12 cellular contexts compared by ENCODE assay signal in genomic region chr16:8949536-8950418, GRCh38. TPM values are rescaled to one million over a fixed set of nuclear protein-coding genes. Genes with fewer than 3 reads are reported as not detected.
A peak's percentile ranks its signal among the peaks of the same experiment; 100 is the strongest.
DNase-seq lines count a peak whose midpoint lies in the region; ATAC-seq and TF ChIP-seq lines count a peak whose summit lies in the region.
"Had no signal": no experiment of that assay in that cellular context is flagged by ENCODE, and none has a peak within 500 bp of the region (broad histone marks: within the 10 kb centered on the region; RNA-seq: fewer than 3 reads in every experiment).

No MANE protein-coding gene starts in this region.

- ATAC-seq in gastrocnemius medialis (no peak), HG03139 (IDR thresholded peaks at IDR 0.05; ENCODE audit: unreplicated experiment) (no peak)
- ATAC-seq: esophagus mucosa had no signal

- H3K36me3 ChIP-seq in gastrocnemius medialis = no peaks in the 10 kb centered on the region
- H3K36me3 ChIP-seq: neutrophil, upper lobe of left lung had no signal

- peaks cover 75 to 84% of the 10 kb centered on the region in 2 donors for H3K4me1 ChIP-seq in gastrocnemius medialis

- H3K27me3 Mint-ChIP-seq in activated CD4-positive, alpha-beta T cell treated with anti-CD3 and anti-CD28 coated beads, Interleukin-2, amount 10 ng/mL, durations not matched to agents 24 days and 14 days = no peaks in the 10 kb centered on the region
- H3K27me3 Mint-ChIP-seq in chondrocyte (ENCODE audit: low read depth) = no peaks in the 10 kb centered on the region

- peak overlapping the region; percentile 50 to 66 (median 63) for H3K27ac ChIP-seq in gastrocnemius medialis
- H3K27ac ChIP-seq: upper lobe of left lung had no signal

- H3K27ac Mint-ChIP-seq in activated CD4-positive, alpha-beta T cell treated with anti-CD3 and anti-CD28 coated beads, Interleukin-2, amount 10 ng/mL, durations not matched to agents 24 days and 14 days = peak overlapping the region; percentile 1
- peak overlapping the region; percentile 93 for H3K27ac Mint-ChIP-seq in chondrocyte (ENCODE audit: unreplicated experiment)

- no peak for TF ChIP-seq POLR2A in gastrocnemius medialis (IDR thresholded peaks at IDR 0.05)

- H3K4me3 Mint-ChIP-seq in activated CD4-positive, alpha-beta T cell treated with anti-CD3 and anti-CD28 coated beads, Interleukin-2, amount 10 ng/mL, durations not matched to agents 24 days and 14 days = no peak overlapping the region
- H3K4me3 Mint-ChIP-seq in chondrocyte (ENCODE audit: unreplicated experiment) = no peak overlapping the region

- peaks cover 1% of the 10 kb centered on the region for H3K36me3 Mint-ChIP-seq in activated CD4-positive, alpha-beta T cell treated with anti-CD3 and anti-CD28 coated beads, Interleukin-2, amount 10 ng/mL, durations not matched to agents 24 days and 14 days (ENCODE audit: low read depth)
- no peaks in the 10 kb centered on the region for H3K36me3 Mint-ChIP-seq in chondrocyte (ENCODE audit: low read depth)

- H3K9me3 Mint-ChIP-seq in activated CD4-positive, alpha-beta T cell treated with anti-CD3 and anti-CD28 coated beads, Interleukin-2, amount 10 ng/mL, durations not matched to agents 24 days and 14 days = no peaks in the 10 kb centered on the region
- H3K9me3 Mint-ChIP-seq in chondrocyte (ENCODE audit: low read depth) = no peaks in the 10 kb centered on the region

- in situ Hi-C loops in gastrocnemius medialis (cut with MboI; ENCODE audit: low sequenced_read_pairs in 4 of 4) = loop anchor here in 1 of 4 donors (10.0 to 25.0 kb wide), 2 partner anchors 45 to 138 kb away; partner anchors contain the start of gene HAPSTR1

- H3K27me3 ChIP-seq in gastrocnemius medialis = no peaks in the 10 kb centered on the region
- H3K27me3 ChIP-seq: neutrophil, upper lobe of left lung had no signal

- H3K4me3 ChIP-seq in gastrocnemius medialis = no peak overlapping the region
- H3K4me3 ChIP-seq: upper lobe of left lung had no signal

- intact Hi-C loops in activated CD4-positive, alpha-beta T cell treated with anti-CD3 and anti-CD28 coated beads, Interleukin-2, amount 10 ng/mL, durations not matched to agents 24 days and 14 days (cut with micrococcal nuclease) = loop anchor here (1.0 kb wide), 1 partner anchor 9 kb away; no protein-coding TSS in a partner anchor
- intact Hi-C loops in gastrocnemius medialis (cut with DNase I; ENCODE audit: low total_unique reads) = no loop called here

- no peak for DNase-seq in activated CD4-positive, alpha-beta T cell treated with anti-CD3 and anti-CD28 coated beads, Interleukin-2, amount 10 ng/mL, durations not matched to agents 24 days and 14 days
- DNase-seq in activated CD4-positive, alpha-beta T cell treated with anti-CD3 and anti-CD28 coated beads for 48 hours = no peak
- DNase-seq in MV-4-11 (lab: John Stamatoyannopoulos, UW) (peak; percentile 19), chondrocyte (ENCODE audit: low spot score) (no peak), gastrocnemius medialis (no peak), hippocampal formation (lab: John Stamatoyannopoulos, UW) (no peak)
- no peak for DNase-seq in stimulated activated naive CD4-positive, alpha-beta T cell treated with Interleukin-2 at 50 U/mL for 16 hours (lab: John Stamatoyannopoulos, UW)
- DNase-seq: activated naive CD4-positive, alpha-beta T cell; upper lobe of left lung had no signal

- TF ChIP-seq CTCF in chondrocyte (IDR thresholded peaks at IDR 0.05) (no peak), gastrocnemius medialis (IDR thresholded peaks at IDR 0.05 in 4 of 5, conservative IDR thresholded peaks at IDR 0.05 in 1 of 5) (no peak)

- peaks cover 72% of the 10 kb centered on the region for H3K4me1 Mint-ChIP-seq in activated CD4-positive, alpha-beta T cell treated with anti-CD3 and anti-CD28 coated beads, Interleukin-2, amount 10 ng/mL, durations not matched to agents 24 days and 14 days
- peaks cover 55% of the 10 kb centered on the region for H3K4me1 Mint-ChIP-seq in chondrocyte (ENCODE audit: low read depth)

- H3K9me3 ChIP-seq in gastrocnemius medialis = no peaks in the 10 kb centered on the region
- H3K9me3 ChIP-seq: neutrophil, upper lobe of left lung had no signal

RNA-seq across cellular contexts. Expression of gene USP7, which starts 13.9 kb away (rescaled TPM):
- 180 and 186 TPM in 2 replicates for total RNA-seq in activated CD4-positive, alpha-beta T cell treated with anti-CD3 and anti-CD28 coated beads, Interleukin-2, amount 10 ng/mL, durations not matched to agents 24 days and 14 days
- total RNA-seq in chondrocyte = 80.3 to 90.6 TPM (median 81.1 TPM) in 3 replicates
- 10 to 100 TPM; 79.7 to 99.2 (median 85.6) TPM for total RNA-seq in gastrocnemius medialis
